Comparison of ENCODE assay signal across 12 cellular contexts in the genomic region with DNA sequence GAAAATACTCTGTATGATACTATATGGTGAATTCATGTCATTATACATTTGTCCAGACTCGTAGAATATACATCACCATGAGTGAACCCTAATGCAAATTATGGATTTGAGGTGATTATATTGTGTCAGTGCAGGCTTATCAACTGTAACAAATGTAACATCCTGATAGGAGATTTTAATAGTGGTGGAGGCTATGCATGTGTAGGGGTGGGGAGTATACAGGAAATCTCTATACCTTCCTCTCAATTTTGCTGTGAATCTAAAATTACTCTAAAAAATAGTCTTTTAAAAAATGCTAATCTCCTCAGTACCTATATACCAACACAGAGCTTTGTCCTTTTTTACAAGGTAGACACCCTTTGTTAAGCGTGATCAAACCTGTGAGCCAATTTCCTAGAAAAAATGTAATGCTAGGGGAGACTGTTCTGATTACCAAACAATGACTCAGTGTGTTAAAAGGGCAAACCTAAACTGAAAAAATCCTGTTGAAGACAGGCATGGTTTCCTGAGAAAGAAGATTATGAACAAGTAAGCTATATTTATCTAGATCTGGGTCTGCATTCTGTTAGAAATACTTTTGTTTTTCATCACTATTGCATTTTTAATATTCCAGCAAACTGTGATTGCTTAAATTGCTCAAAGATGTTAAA.
DNase-seq lines count a peak whose midpoint lies in the region; ATAC-seq, FAIRE-seq and TF ChIP-seq lines count a peak whose summit lies in the region.
"Had no signal": no experiment of that assay in that cellular context is flagged by ENCODE, and none has a peak within 500 bp of the region (broad histone marks: within the 10 kb centered on the region; RNA-seq: fewer than 3 reads in every experiment).

No MANE protein-coding gene starts in this region.

- no peak overlapping the region for H3K4ac ChIP-seq in IMR-90 (ENCODE audit: low read depth, low read length)

- TF ChIP-seq RAD21 in IMR-90 (IDR thresholded peaks at IDR 0.05; ENCODE audit: low read length): no peak

- no peaks in the 10 kb centered on the region for H3K27me3 Mint-ChIP-seq in CD14-positive monocyte (ENCODE audit: low read depth in 3 of 3)

- no peak for TF ChIP-seq POLR2A in IMR-90 (IDR thresholded peaks at IDR 0.05; ENCODE audit: low read depth, low read length)
- TF ChIP-seq POLR2A in body of pancreas (IDR thresholded peaks at IDR 0.05): no peak

- POLR2A ChIA-PET in IMR-90 (lab: Charles Lee; ENCODE audit: unreplicated experiment): no interaction called here

- dilution Hi-C loops in IMR-90 (cut with HindIII; ENCODE audit: low sequenced_read_pairs, unreplicated experiment): no loop called here

- no peak for DNase-seq in CD14-positive monocyte (ENCODE audit: low spot score)
- DNase-seq in IMR-90: peak; percentile 78
- DNase-seq in amniotic epithelial cell (ENCODE audit: low read depth): peak; percentile 93
- no peak for DNase-seq in left lung
- no peak for DNase-seq in mesenteric fat pad (ENCODE audit: low spot score)
- DNase-seq in posterior vena cava (ENCODE audit: low spot score): no peak
- no peak for DNase-seq in frontal cortex (ENCODE audit: low spot score in 2 of 2)
- no peak for DNase-seq in body of pancreas
- DNase-seq: GDM1; NCI-H1436; SHP77; stimulated activated CD4-positive, alpha-beta T cell treated with anti-CD3 and anti-CD28 coated beads, Interleukin-1b, Interleukin-23, amount 100 ng/mL, for 48 hours had no signal

- H4K91ac ChIP-seq in IMR-90 (ENCODE audit: insufficient read depth, low read depth, low read length): no peak overlapping the region

- BruUV-seq in IMR-90 (replicated peaks; lab: Mats Ljungman, UMichigan): no TSS peak

- in situ Hi-C loops in IMR-90 (cut with MboI; ENCODE audit: low sequenced_read_pairs): no loop called here

- no peak overlapping the region for H3K56ac ChIP-seq in IMR-90 (ENCODE audit: extremely low read depth, insufficient read depth, low read length)

- H2BK20ac ChIP-seq in IMR-90 (ENCODE audit: low read depth, low read length): no peak overlapping the region

- no peak overlapping the region for H2AK9ac ChIP-seq in IMR-90 (replicated peaks; ENCODE audit: low read depth, low read length, poor library complexity)

- H3K27me3 ChIP-seq in IMR-90 (ENCODE audit: control insufficient read depth, insufficient read depth, low read length) (no peaks in the 10 kb centered on the region), left lung (no peaks in the 10 kb centered on the region), body of pancreas (no peaks in the 10 kb centered on the region)

- H3K4me1 ChIP-seq in IMR-90 (ENCODE audit: control insufficient read depth, insufficient read depth, low read length) (peaks cover 2% of the 10 kb centered on the region), left lung (peaks cover 6 to 37% of the 10 kb centered on the region in 2 donors), body of pancreas (no peaks in the 10 kb centered on the region)

- H3K4me3 ChIP-seq in IMR-90 (ENCODE audit: insufficient read depth, low read depth, low read length): no peak overlapping the region
- no peak overlapping the region for H3K4me3 ChIP-seq in left lung
- H3K4me3 ChIP-seq in body of pancreas: no peak overlapping the region

- H2BK5ac ChIP-seq in IMR-90 (ENCODE audit: low read depth, low read length, poor library complexity, severe bottlenecking): peak overlapping the region; percentile 69

- H3K27ac ChIP-seq in IMR-90 (ENCODE audit: insufficient read depth, low read length) (no peak overlapping the region), left lung (no peak overlapping the region), body of pancreas (no peak overlapping the region)

- no peaks in the 10 kb centered on the region for H4K20me1 ChIP-seq in IMR-90 (ENCODE audit: insufficient read depth, low read length)

- ATAC-seq in IMR-90 (ENCODE audit: low read depth): peak; percentile 71
- ATAC-seq in left lung: peak; percentile 26
- no peak for ATAC-seq in body of pancreas

- peaks cover 3% of the 10 kb centered on the region in 2 donors for H3K36me3 Mint-ChIP-seq in CD14-positive monocyte

- no peaks in the 10 kb centered on the region for H3K9me1 ChIP-seq in IMR-90 (ENCODE audit: insufficient read depth, low read length)

- no peak overlapping the region for H4K8ac ChIP-seq in IMR-90 (ENCODE audit: low read depth in 2 of 2, low read length in 2 of 2)

- peak overlapping the region; percentile 66 to 92 (median 76) for H3K27ac Mint-ChIP-seq in CD14-positive monocyte

- TF ChIP-seq CTCF in CD14-positive monocyte (IDR thresholded peaks at IDR 0.05): no peak
- TF ChIP-seq CTCF in IMR-90 (conservative IDR thresholded peaks at IDR 0.05; ENCODE audit: low read depth, low read length): no peak
- no peak for TF ChIP-seq CTCF in left lung (IDR thresholded peaks at IDR 0.05)
- TF ChIP-seq CTCF in body of pancreas (IDR thresholded peaks at IDR 0.05): no peak

- H3K23ac ChIP-seq in IMR-90 (ENCODE audit: low read depth, low read length): no peak overlapping the region

- no peak overlapping the region for H2AFZ ChIP-seq in IMR-90 (replicated peaks; ENCODE audit: low read length, poor library complexity)

- no peak overlapping the region for H2AK5ac ChIP-seq in IMR-90 (ENCODE audit: low read depth, low read length)

- H3K4me2 ChIP-seq in IMR-90 (ENCODE audit: low read depth, low read length): no peak overlapping the region

- no peak overlapping the region for H2BK15ac ChIP-seq in IMR-90 (ENCODE audit: low read depth, low read length)

- peaks cover 62% of the 10 kb centered on the region for H3K4me1 Mint-ChIP-seq in CD14-positive monocyte

- no peaks in the 10 kb centered on the region for H3K9me3 Mint-ChIP-seq in CD14-positive monocyte

- FAIRE-seq in frontal cortex (lab: Jason Lieb, UNC): no peak

- H3K18ac ChIP-seq in IMR-90 (ENCODE audit: low read depth, low read length): peak overlapping the region; percentile 33; the same call in 1 of the 2 replicates

- CTCF ChIA-PET in IMR-90 (lab: Yijun Ruan, JAX): no interaction called here

- no peaks in the 10 kb centered on the region for H3K36me3 ChIP-seq in IMR-90 (ENCODE audit: control insufficient read depth, insufficient read depth, low read length)
- no peaks in the 10 kb centered on the region for H3K36me3 ChIP-seq in left lung
- no peaks in the 10 kb centered on the region for H3K36me3 ChIP-seq in body of pancreas (replicated peaks in 1 of 2; ENCODE audit: insufficient read depth in 1 of 2, low read depth in 2 of 2)

- WGBS in IMR-90 (ENCODE audit: extremely low coverage in 2 of 2, insufficient read length in 1 of 2), 2 experiments: no CpG with 5 or more reads among the region's 2 CpGs
- 79 to 88% methylated on average over 2 of the region's 2 CpGs for WGBS in body of pancreas, 2 donors

- no peaks in the 10 kb centered on the region for H3K9me3 ChIP-seq in IMR-90 (ENCODE audit: control insufficient read depth, insufficient read depth, low read length)
- H3K9me3 ChIP-seq in left lung: no peaks in the 10 kb centered on the region
- H3K9me3 ChIP-seq in body of pancreas: no peaks in the 10 kb centered on the region

- no peaks in the 10 kb centered on the region for H3K79me1 ChIP-seq in IMR-90 (ENCODE audit: low read depth in 1 of 2, low read length in 2 of 2)

- H4K5ac ChIP-seq in IMR-90 (ENCODE audit: low read depth, low read length): no peak overlapping the region

- intact Hi-C loops in CD14-positive monocyte (cut with micrococcal nuclease): no loop called here
- intact Hi-C loops in IMR-90 (cut with micrococcal nuclease): loop anchor here (5.0 kb wide), 1 partner anchor 171 kb away; a partner anchor contains a TSS
- intact Hi-C loops in left lung (cut with DNase I): no loop called here
- intact Hi-C loops in posterior vena cava (cut with DNase I): no loop called here
- intact Hi-C loops in body of pancreas (cut with DNase I): no loop called here

- no peak overlapping the region for H3K14ac ChIP-seq in IMR-90 (replicated peaks; ENCODE audit: low read depth, low read length)

- no peak overlapping the region for H2BK120ac ChIP-seq in IMR-90 (ENCODE audit: low read depth, low read length)

- H3K4me3 Mint-ChIP-seq in CD14-positive monocyte: no peak overlapping the region

- H3K9ac ChIP-seq in IMR-90 (ENCODE audit: low read depth, low read length): no peak overlapping the region

TF ChIP-seq in IMR-90, 13 proteins besides CTCF, POLR2A, EP300 and RAD21:
- no peak for TF ChIP-seq CHD1 (IDR thresholded peaks at IDR 0.05; ENCODE audit: low read depth, low read length)
- peak; percentile 8; the same call in 1 of the 2 replicates for TF ChIP-seq CEBPB (IDR thresholded peaks at IDR 0.05; ENCODE audit: low read depth, low read length)
- peak; percentile 38; the same call in 1 of the 2 replicates for TF ChIP-seq FOS (IDR thresholded peaks at IDR 0.05; ENCODE audit: low read depth, low read length)

Comparison
In these comparisons a context has a peak if more than half of its experiments do, and no peak if none do; other contexts are left out.
1. DNase-seq: peak in IMR-90 (single experiment) and amniotic epithelial cell (single experiment); none in CD14-positive monocyte (single experiment), left lung (0 of 2), mesenteric fat pad (single experiment), posterior vena cava (single experiment), frontal cortex (0 of 2) and body of pancreas (0 of 4).